Comparison of ENCODE assay signal across 16 cellular contexts in the genomic region with DNA sequence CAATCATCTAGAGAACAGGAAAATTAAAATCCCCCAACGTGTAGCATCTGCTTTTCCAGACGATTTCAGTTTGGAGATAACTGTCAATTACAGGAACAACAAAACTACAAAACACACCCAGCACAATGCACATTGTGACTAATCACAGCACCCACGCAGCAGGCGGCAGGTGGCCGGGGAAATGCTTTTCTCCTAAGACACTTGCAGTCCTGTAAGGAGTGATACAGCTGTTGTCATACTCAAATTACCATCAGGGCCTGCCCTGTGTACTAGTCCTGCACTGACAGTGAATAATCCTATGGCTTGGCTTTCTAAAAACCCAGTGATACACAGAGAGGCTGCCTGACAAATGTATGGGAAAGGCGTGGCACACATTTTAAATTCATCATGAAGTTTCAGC. TPM values are rescaled to one million over a fixed set of nuclear protein-coding genes. Genes with fewer than 3 reads are reported as not detected.
DNase-seq lines count a peak whose midpoint lies in the region; FAIRE-seq and TF ChIP-seq lines count a peak whose summit lies in the region.
"Had no signal": no experiment of that assay in that cellular context is flagged by ENCODE, and none has a peak within 500 bp of the region (broad histone marks: within the 10 kb centered on the region; RNA-seq: fewer than 3 reads in every experiment).

No MANE protein-coding gene starts in this region.

- no peak for TF ChIP-seq CTCF in dorsolateral prefrontal cortex (IDR thresholded peaks at IDR 0.05 in 54 of 56, conservative IDR thresholded peaks at IDR 0.05 in 2 of 56; ENCODE audit: low read depth in 1 of 56, partially characterized antibody in 56 of 56)

- H3K9ac ChIP-seq in skeletal muscle tissue (ENCODE audit: low read depth in 1 of 3, low read length in 3 of 3), result peak overlapping the region; percentile 46 to 72 (median 58)
- H3K9ac ChIP-seq: KMS-11 had no signal

- H3K4me3 ChIP-seq in dorsolateral prefrontal cortex (peak overlapping the region in 2 of 59 donors; percentile 11 to 23), skeletal muscle tissue (ENCODE audit: low read length in 3 of 3) (peak overlapping the region in 2 of 3 donors; percentile 45 to 48), small intestine (ENCODE audit: low read depth in 1 of 2, low read length in 2 of 2) (no peak overlapping the region)
- H3K4me3 ChIP-seq: adrenal gland had no signal

- peak overlapping the region in 58 of 59 donors; percentile 30 to 100 (median 96) for H3K27ac ChIP-seq in dorsolateral prefrontal cortex
- peak overlapping the region; percentile 89 for H3K27ac ChIP-seq in skeletal muscle tissue (ENCODE audit: low read depth, low read length)
- no peak overlapping the region for H3K27ac ChIP-seq in small intestine (ENCODE audit: low read depth in 1 of 2, low read length in 1 of 2)
- H3K27ac ChIP-seq: adrenal gland, KMS-11 had no signal

- intact Hi-C loops in dorsolateral prefrontal cortex (cut with DNase I), result no loop called here

- H3K36me3 ChIP-seq in skeletal muscle tissue (ENCODE audit: control insufficient read depth in 3 of 3, insufficient read depth in 3 of 3, low read length in 3 of 3), result no peaks in the 10 kb centered on the region
- H3K36me3 ChIP-seq in small intestine (ENCODE audit: control insufficient read depth in 2 of 2, insufficient read depth in 2 of 2, low read length in 2 of 2), result no peaks in the 10 kb centered on the region
- H3K36me3 ChIP-seq: adrenal gland had no signal

- WGBS in small intestine, 3 donors, result 48 to 70% (median 67%) methylated on average over 6 of the region's 6 CpGs

- H3K4me1 ChIP-seq in skeletal muscle tissue (ENCODE audit: control insufficient read depth in 3 of 3, insufficient read depth in 3 of 3, low read length in 3 of 3) (peaks cover 31 to 47% (median 40%) of the 10 kb centered on the region in 3 donors), small intestine (ENCODE audit: control insufficient read depth in 2 of 2, insufficient read depth in 1 of 2, low read depth in 1 of 2, low read length in 1 of 2) (no peaks in the 10 kb centered on the region)
- H3K4me1 ChIP-seq: adrenal gland had no signal

- H3K9me3 ChIP-seq in skeletal muscle tissue (ENCODE audit: control insufficient read depth in 3 of 3, low read length in 3 of 3), result no peaks in the 10 kb centered on the region
- no peaks in the 10 kb centered on the region for H3K9me3 ChIP-seq in small intestine (ENCODE audit: control insufficient read depth, low read depth)
- H3K9me3 ChIP-seq: adrenal gland had no signal

- DNase-seq in NCI-H187 (lab: John Stamatoyannopoulos, UW) (peak; percentile 23 to 32), NCI-H187 treated with DMSO at 0.1 percent for 48 hours (lab: John Stamatoyannopoulos, UW) (no peak), NCI-H524 (lab: John Stamatoyannopoulos, UW) (peak; percentile 92 to 97), dorsolateral prefrontal cortex (no peak), globus pallidus (ENCODE audit: low spot score) (no peak), small intestine (no peak)
- DNase-seq in activated CD4-positive, alpha-beta T cell treated with anti-CD3 and anti-CD28 coated beads for 1 hour, result no peak
- DNase-seq: activated CD4-positive, alpha-beta T cell treated with anti-CD3 and anti-CD28 coated beads for 4 hours; activated T-cell treated with anti-CD3 and anti-CD28 coated beads, Interleukin-2, amount 50 U/mL, for 24 hours; adrenal gland; stimulated activated naive CD8-positive, alpha-beta T cell treated with anti-CD3 and anti-CD28 coated beads, Interleukin-15, amount 100 ng/mL, for 72 hours; T-helper 2 cell had no signal

- H3K27me3 ChIP-seq in dorsolateral prefrontal cortex, result no peaks in the 10 kb centered on the region
- H3K27me3 ChIP-seq in skeletal muscle tissue (ENCODE audit: control insufficient read depth in 3 of 3, insufficient read depth in 3 of 3, low read length in 3 of 3), result no peaks in the 10 kb centered on the region
- H3K27me3 ChIP-seq in small intestine (ENCODE audit: control insufficient read depth in 2 of 2, insufficient read depth in 2 of 2, low read length in 2 of 2), result no peaks in the 10 kb centered on the region
- H3K27me3 ChIP-seq: adrenal gland had no signal

- no peak for FAIRE-seq in small intestine (lab: Jason Lieb, UNC)
- FAIRE-seq: A204.1, H54 had no signal

RNA-seq across cellular contexts. Expression of gene COBL, which starts 37.8 kb away (rescaled TPM):
- total RNA-seq in dorsolateral prefrontal cortex (100 to 1,000 TPM in 118 of 120 experiments, 10 to 100 TPM in 2; 94.0 to 204 (median 136) TPM), skeletal muscle tissue (53.2 TPM)
- 10 to 100 TPM in 2 of 3 donors, 1 to 10 TPM in 1; 8.4 to 34.2 (median 30.8) TPM for polyA plus RNA-seq in small intestine

Comparison
In these comparisons a context has a peak if more than half of its experiments do, and no peak if none do; other contexts are left out.
1. DNase-seq: peak in NCI-H187 (2 of 2) and NCI-H524 (2 of 2); none in NCI-H187 treated with DMSO at 0.1 percent for 48 hours (single experiment), dorsolateral prefrontal cortex (0 of 10), globus pallidus (single experiment), small intestine (single experiment) and activated CD4-positive, alpha-beta T cell treated with anti-CD3 and anti-CD28 coated beads for 1 hour (single experiment).
2. H3K27ac ChIP-seq: peak in dorsolateral prefrontal cortex (58 of 59) and skeletal muscle tissue (single experiment); none in small intestine (0 of 2).
3. H3K4me3 ChIP-seq: peak in skeletal muscle tissue (2 of 3); none in small intestine (0 of 2).